In the genomic region with DNA sequence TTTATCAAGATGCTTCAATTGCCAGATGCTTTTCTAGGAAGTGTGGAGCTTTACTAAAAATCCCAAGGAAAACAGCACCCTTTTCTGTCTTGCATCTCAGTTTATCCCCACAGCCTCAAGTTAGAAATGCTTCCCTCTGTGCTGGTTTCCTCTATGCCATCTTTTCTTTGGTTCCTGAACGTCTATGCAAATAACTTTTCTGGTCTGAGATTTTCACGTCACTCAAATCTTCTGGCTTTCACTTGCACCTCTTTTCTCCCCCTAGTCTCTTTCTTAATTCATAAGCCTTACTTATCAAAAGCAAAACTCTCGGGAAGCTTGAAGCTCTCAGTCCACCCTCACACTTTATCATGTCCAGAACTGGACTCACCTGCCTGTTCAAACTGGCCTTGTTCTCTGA, we compare ENCODE assay signal across 1 cellular context.
TF ChIP-seq lines count a peak whose summit lies in the region.

No MANE protein-coding gene starts in this region.

TF ChIP-seq in IMR-90, 13 proteins besides CTCF, POLR2A, EP300 and RAD21:
- TF ChIP-seq MAZ (IDR thresholded peaks at IDR 0.05; ENCODE audit: borderline replicate concordance, low read depth, low read length): no peak
- TF ChIP-seq SMC3 (IDR thresholded peaks at IDR 0.05; ENCODE audit: low read depth, low read length): no peak
- TF ChIP-seq MXI1 (IDR thresholded peaks at IDR 0.05; ENCODE audit: borderline replicate concordance, low read depth, low read length): no peak
- TF ChIP-seq NFE2L2 (IDR thresholded peaks at IDR 0.05; ENCODE audit: low read depth, low read length): no peak
- no peak for TF ChIP-seq CEBPB (IDR thresholded peaks at IDR 0.05; ENCODE audit: low read depth, low read length)
- TF ChIP-seq, protein P1, sequence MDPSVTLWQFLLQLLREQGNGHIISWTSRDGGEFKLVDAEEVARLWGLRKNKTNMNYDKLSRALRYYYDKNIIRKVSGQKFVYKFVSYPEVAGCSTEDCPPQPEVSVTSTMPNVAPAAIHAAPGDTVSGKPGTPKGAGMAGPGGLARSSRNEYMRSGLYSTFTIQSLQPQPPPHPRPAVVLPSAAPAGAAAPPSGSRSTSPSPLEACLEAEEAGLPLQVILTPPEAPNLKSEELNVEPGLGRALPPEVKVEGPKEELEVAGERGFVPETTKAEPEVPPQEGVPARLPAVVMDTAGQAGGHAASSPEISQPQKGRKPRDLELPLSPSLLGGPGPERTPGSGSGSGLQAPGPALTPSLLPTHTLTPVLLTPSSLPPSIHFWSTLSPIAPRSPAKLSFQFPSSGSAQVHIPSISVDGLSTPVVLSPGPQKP (IDR thresholded peaks at IDR 0.05; ENCODE audit: borderline replicate concordance, low read depth, low read length): no peak
- TF ChIP-seq BHLHE40 (IDR thresholded peaks at IDR 0.05; ENCODE audit: low read depth, low read length): no peak
- TF ChIP-seq, protein P2, sequence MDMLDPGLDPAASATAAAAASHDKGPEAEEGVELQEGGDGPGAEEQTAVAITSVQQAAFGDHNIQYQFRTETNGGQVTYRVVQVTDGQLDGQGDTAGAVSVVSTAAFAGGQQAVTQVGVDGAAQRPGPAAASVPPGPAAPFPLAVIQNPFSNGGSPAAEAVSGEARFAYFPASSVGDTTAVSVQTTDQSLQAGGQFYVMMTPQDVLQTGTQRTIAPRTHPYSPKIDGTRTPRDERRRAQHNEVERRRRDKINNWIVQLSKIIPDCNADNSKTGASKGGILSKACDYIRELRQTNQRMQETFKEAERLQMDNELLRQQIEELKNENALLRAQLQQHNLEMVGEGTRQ (IDR thresholded peaks at IDR 0.05; ENCODE audit: low read depth, low read length): no peak
- no peak for TF ChIP-seq CHD1 (IDR thresholded peaks at IDR 0.05; ENCODE audit: low read depth, low read length)
- no peak for TF ChIP-seq FOS (IDR thresholded peaks at IDR 0.05; ENCODE audit: low read depth, low read length)
- no peak for TF ChIP-seq RFX5 (IDR thresholded peaks at IDR 0.05; ENCODE audit: low read depth, low read length)
- no peak for TF ChIP-seq MAFK (IDR thresholded peaks at IDR 0.05; ENCODE audit: low read depth, low read length)
- no peak for TF ChIP-seq RCOR1 (IDR thresholded peaks at IDR 0.05; ENCODE audit: insufficient replicate concordance, low read length)
